In the genomic region with DNA sequence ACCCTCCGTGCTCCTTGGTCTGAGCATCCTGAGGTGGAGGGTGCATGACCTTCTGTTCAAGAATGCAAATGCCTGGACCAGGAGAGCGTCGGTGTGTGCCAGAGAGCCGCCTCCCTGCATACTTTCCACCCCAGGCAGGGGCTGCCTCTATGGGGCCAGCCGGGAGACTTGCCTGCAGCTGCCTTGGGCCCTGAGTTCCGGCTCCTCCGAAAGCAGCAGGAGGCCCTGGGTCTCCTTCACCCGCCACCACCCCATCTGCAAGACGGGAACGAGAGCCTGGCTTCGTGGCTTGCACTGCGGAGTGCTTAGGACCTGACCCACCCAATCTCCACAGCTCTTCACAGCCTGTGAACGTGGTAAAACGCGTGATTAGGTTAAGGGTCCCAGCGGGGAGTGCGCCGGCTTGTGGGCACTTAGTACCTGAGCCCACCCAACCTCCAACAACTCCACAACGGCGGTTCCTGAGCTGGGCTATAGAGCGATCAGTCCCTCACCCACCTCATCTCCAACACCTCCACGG, we compare ENCODE assay signal across 26 cellular contexts. TPM values are rescaled to one million over a fixed set of nuclear protein-coding genes. Genes with fewer than 3 reads are reported as not detected.
DNase-seq lines count a peak whose midpoint lies in the region; ATAC-seq, FAIRE-seq and TF ChIP-seq lines count a peak whose summit lies in the region.
"Had no signal": no experiment of that assay in that cellular context is flagged by ENCODE, and none has a peak within 500 bp of the region (broad histone marks: within the 10 kb centered on the region; RNA-seq: fewer than 3 reads in every experiment).

No MANE protein-coding gene starts in this region.

- TF ChIP-seq CTCF in natural killer cell (IDR thresholded peaks at IDR 0.05): no peak
- no peak for TF ChIP-seq CTCF in H1 (IDR thresholded peaks at IDR 0.05; ENCODE audit: control extremely low read depth in 1 of 3, insufficient read depth in 1 of 3, low read depth in 1 of 3, low read length in 3 of 3)
- TF ChIP-seq CTCF in brain microvascular endothelial cell (IDR thresholded peaks at IDR 0.05; ENCODE audit: low read depth, low read length, missing control alignments): no peak

- H3K18ac ChIP-seq in H1 (ENCODE audit: extremely low read depth, low read length): no peak overlapping the region
- peak overlapping the region; percentile 35 for H3K18ac ChIP-seq in neuronal stem cell (ENCODE audit: low read length)

- H3K4ac ChIP-seq in H1 (replicated peaks; ENCODE audit: insufficient read length, low read depth, low read length): no peak overlapping the region
- no peak overlapping the region for H3K4ac ChIP-seq in neuronal stem cell (ENCODE audit: low read length)

- H4K91ac ChIP-seq in H1 (replicated peaks; ENCODE audit: insufficient read length, low read length) (no peak overlapping the region), neuronal stem cell (ENCODE audit: low read depth, low read length, poor library complexity) (no peak overlapping the region)

- H2AK5ac ChIP-seq in H1 (ENCODE audit: low read depth, low read length) (no peak overlapping the region), neuronal stem cell (ENCODE audit: low read depth, low read length) (peak overlapping the region; percentile 8)

- 0 out of 2 replicates have a peak overlapping the region, but pooled peaks have one; percentile 9 for H2BK5ac ChIP-seq in H1 (ENCODE audit: low read depth, low read length)
- H2BK5ac ChIP-seq in neuronal stem cell (ENCODE audit: low read length): no peak overlapping the region

- H3K9ac ChIP-seq in H1 (replicated peaks in 1 of 4; ENCODE audit: extremely low read depth in 1 of 4, low read depth in 3 of 4, low read length in 3 of 4) (no peak overlapping the region), neuronal stem cell (ENCODE audit: low read depth, low read length, poor library complexity) (no peak overlapping the region)
- H3K9ac ChIP-seq: BLaER1 had no signal

- TF ChIP-seq POLR2A in H1 (IDR thresholded peaks at IDR 0.05; ENCODE audit: control extremely low read depth in 1 of 2, low read depth in 2 of 2, low read length in 2 of 2): no peak

- no peaks in the 10 kb centered on the region for H3K36me3 Mint-ChIP-seq in natural killer cell treated with Interleukin-12 subunit alpha and Interleukin-12 subunit beta and Interleukin-15 and Interleukin-18, amount 100 ng/mL, for 72 hours
- no peaks in the 10 kb centered on the region for H3K36me3 Mint-ChIP-seq in natural killer cell
- H3K36me3 Mint-ChIP-seq: CD14-positive monocyte; CD4-positive, alpha-beta memory T cell; CD4-positive, CD25-positive, alpha-beta regulatory T cell; CD8-positive, alpha-beta memory T cell had no signal

- no peak overlapping the region for H3K4me2 ChIP-seq in H1 (ENCODE audit: insufficient read depth in 1 of 2, low read depth in 2 of 2, low read length in 2 of 2)
- H3K4me2 ChIP-seq in neuronal stem cell (ENCODE audit: insufficient read depth, low read length, poor library complexity, severe bottlenecking): no peak overlapping the region

- H3K4me3 Mint-ChIP-seq in natural killer cell treated with Interleukin-12 subunit alpha and Interleukin-12 subunit beta and Interleukin-15 and Interleukin-18, amount 100 ng/mL, for 72 hours: no peak overlapping the region
- H3K4me3 Mint-ChIP-seq in natural killer cell: no peak overlapping the region

- no peaks in the 10 kb centered on the region for H3K27me3 Mint-ChIP-seq in natural killer cell treated with Interleukin-12 subunit alpha and Interleukin-12 subunit beta and Interleukin-15 and Interleukin-18, amount 100 ng/mL, for 72 hours
- H3K27me3 Mint-ChIP-seq in natural killer cell (ENCODE audit: low read depth in 2 of 2): peaks cover 5 to 14% of the 10 kb centered on the region in 2 donors

- H3K27me3 ChIP-seq in H1 (replicated peaks in 1 of 4; ENCODE audit: control insufficient read depth in 3 of 4, extremely low read depth in 1 of 4, insufficient read depth in 3 of 4, low read length in 3 of 4) (peaks cover 0 to 3% (median 0%) of the 10 kb centered on the region in 4 experiments; a peak in 1 of 7 replicates), neuronal stem cell (ENCODE audit: control insufficient read depth in 3 of 3, insufficient read depth in 3 of 3, low read depth in 1 of 3, low read length in 3 of 3) (peaks cover 0 to 51% (median 0%) of the 10 kb centered on the region in 3 experiments), brain microvascular endothelial cell (replicated peaks) (peaks cover 14% of the 10 kb centered on the region)
- H3K27me3 ChIP-seq: BLaER1 had no signal

- H3K9me3 Mint-ChIP-seq in natural killer cell treated with Interleukin-12 subunit alpha and Interleukin-12 subunit beta and Interleukin-15 and Interleukin-18, amount 100 ng/mL, for 72 hours: no peaks in the 10 kb centered on the region
- no peaks in the 10 kb centered on the region for H3K9me3 Mint-ChIP-seq in natural killer cell
- H3K9me3 Mint-ChIP-seq: CD4-positive, alpha-beta memory T cell; CD4-positive, CD25-positive, alpha-beta regulatory T cell; CD8-positive, alpha-beta memory T cell had no signal

- TF ChIP-seq EP300 in H1 (IDR thresholded peaks at IDR 0.05; ENCODE audit: borderline replicate concordance in 1 of 2, low read depth in 2 of 2, low read length in 2 of 2): no peak

- H3K4me1 ChIP-seq in H1 (replicated peaks in 1 of 4; ENCODE audit: control insufficient read depth in 3 of 4, insufficient read depth in 4 of 4, low read length in 3 of 4) (peaks cover 0 to 12% (median 6%) of the 10 kb centered on the region in 4 experiments; a peak in 5 of 7 replicates), neuronal stem cell (ENCODE audit: control insufficient read depth in 2 of 2, insufficient read depth in 1 of 2, low read depth in 1 of 2, low read length in 2 of 2) (peaks cover 4 to 14% of the 10 kb centered on the region in 2 donors)
- H3K4me1 ChIP-seq: BE2C had no signal

- H3K4me1 Mint-ChIP-seq in natural killer cell treated with Interleukin-12 subunit alpha and Interleukin-12 subunit beta and Interleukin-15 and Interleukin-18, amount 100 ng/mL, for 72 hours (ENCODE audit: low read depth in 2 of 2): peaks cover 0 to 8% of the 10 kb centered on the region in 2 donors
- peaks cover 11 to 14% of the 10 kb centered on the region in 2 donors for H3K4me1 Mint-ChIP-seq in natural killer cell

- no peak overlapping the region for H2BK20ac ChIP-seq in H1 (ENCODE audit: low read length)

- no peak overlapping the region for H3K27ac Mint-ChIP-seq in natural killer cell treated with Interleukin-12 subunit alpha and Interleukin-12 subunit beta and Interleukin-15 and Interleukin-18, amount 100 ng/mL, for 72 hours
- H3K27ac Mint-ChIP-seq in natural killer cell: no peak overlapping the region
- H3K27ac Mint-ChIP-seq: CD4-positive, alpha-beta memory T cell; CD4-positive, CD25-positive, alpha-beta regulatory T cell had no signal

- H3K14ac ChIP-seq in H1 (ENCODE audit: insufficient read length) (no peak overlapping the region), neuronal stem cell (ENCODE audit: low read length) (peak overlapping the region; percentile 25)

- WGBS in H1 (ENCODE audit: extremely low coverage in 1 of 2, insufficient coverage in 1 of 2, insufficient read length in 1 of 2, insufficient replicate concordance in 2 of 2, low coverage in 1 of 2, low lambda C conversion rate in 2 of 2, missing lambda C conversion rate in 1 of 2), 2 experiments: 88% methylated on average over 19 of the region's 22 CpGs; no CpG with 5 or more reads in 1 of the 2 experiments
- WGBS in neuronal stem cell (ENCODE audit: extremely low coverage in 2 of 2, insufficient read length in 2 of 2, insufficient replicate concordance in 1 of 2), 2 donors: no CpG with 5 or more reads among the region's 22 CpGs

- H2BK120ac ChIP-seq in H1 (replicated peaks; ENCODE audit: low read depth, low read length) (no peak overlapping the region), neuronal stem cell (ENCODE audit: low read depth, low read length) (no peak overlapping the region)

- H3K36me3 ChIP-seq in H1 (ENCODE audit: control insufficient read depth in 2 of 4, insufficient read depth in 4 of 4, low read length in 3 of 4) (no peaks in the 10 kb centered on the region), neuronal stem cell (replicated peaks in 1 of 2; ENCODE audit: control insufficient read depth in 2 of 2, insufficient read depth in 2 of 2, low read length in 2 of 2) (no peaks in the 10 kb centered on the region), brain microvascular endothelial cell (replicated peaks) (no peaks in the 10 kb centered on the region)
- H3K36me3 ChIP-seq: BE2C, BLaER1 had no signal

- H4K8ac ChIP-seq in H1 (ENCODE audit: extremely low read depth, insufficient read depth, low read length) (peak overlapping the region; percentile 51; the same call in 1 of the 2 replicates), neuronal stem cell (ENCODE audit: low read depth, low read length) (no peak overlapping the region)

- POLR2A ChIA-PET in H1 (lab: Charles Lee; ENCODE audit: partially characterized antibody): interaction anchor here (0.8 to 1.2 kb wide), 2 partner anchors 14 to 22 kb away, joined by 3 read pairs; no protein-coding TSS in a partner anchor

- no peak for TF ChIP-seq RAD21 in H1 (IDR thresholded peaks at IDR 0.05 in 1 of 2, conservative IDR thresholded peaks at IDR 0.05 in 1 of 2; ENCODE audit: low read depth in 2 of 2, low read length in 2 of 2)

- no peak overlapping the region for H3K56ac ChIP-seq in H1 (replicated peaks; ENCODE audit: insufficient read length, low read depth, low read length)

- H2AFZ ChIP-seq in H1 (ENCODE audit: low read length) (no peak overlapping the region), neuronal stem cell (ENCODE audit: low read length) (no peak overlapping the region)

- no peaks in the 10 kb centered on the region for H3K79me2 ChIP-seq in H1 (ENCODE audit: control insufficient read depth in 1 of 2, insufficient read depth in 2 of 2, low read length in 2 of 2)

- no peak overlapping the region for H3K27ac ChIP-seq in H1 (ENCODE audit: low read depth, low read length)
- H3K27ac ChIP-seq in neuronal stem cell (replicated peaks; ENCODE audit: low read length): no peak overlapping the region
- H3K27ac ChIP-seq in brain microvascular endothelial cell: no peak overlapping the region
- H3K27ac ChIP-seq: BLaER1 had no signal

- no peak overlapping the region for H4K5ac ChIP-seq in H1 (ENCODE audit: insufficient read length, low read depth, low read length)

- intact Hi-C loops in natural killer cell (cut with micrococcal nuclease): no loop called here

- ATAC-seq in natural killer cell treated with Interleukin-12 subunit alpha and Interleukin-12 subunit beta and Interleukin-15 and Interleukin-18, amount 100 ng/mL, for 72 hours: no peak
- no peak for ATAC-seq in natural killer cell

- in situ Hi-C loops in brain microvascular endothelial cell (cut with HindIII; ENCODE audit: low pct_ligation_motif_present, low sequenced_read_pairs): no loop called here

- FAIRE-seq in H1 (lab: Jason Lieb, UNC): no peak
- FAIRE-seq: A204.1, D721Med, G401.6, GM12891, GM19239 had no signal

- H3K79me1 ChIP-seq in H1 (ENCODE audit: low read depth, low read length): no peaks in the 10 kb centered on the region; the same call in 1 of the 2 replicates
- H3K79me1 ChIP-seq in neuronal stem cell (ENCODE audit: low read depth, low read length): no peaks in the 10 kb centered on the region

- CTCF ChIA-PET in H1 (lab: Charles Lee; ENCODE audit: partially characterized antibody): interaction anchor here (0.7 to 2.3 kb wide), 4 partner anchors 11 to 33 kb away, joined by 3 to 10 read pairs (median 4); no protein-coding TSS in a partner anchor

- DNase-seq in natural killer cell treated with Interleukin-12 subunit alpha and Interleukin-12 subunit beta and Interleukin-15 and Interleukin-18, amount 100 ng/mL, for 72 hours (ENCODE audit: low spot score): peak; percentile 53
- DNase-seq in natural killer cell (no peak), H1 (ENCODE audit: low read depth in 1 of 2, low spot score in 2 of 2) (no peak), neuronal stem cell (ENCODE audit: low spot score) (no peak), brain microvascular endothelial cell (no peak), COLO668 (lab: John Stamatoyannopoulos, UW; ENCODE audit: unreplicated experiment) (no peak)
- DNase-seq: 8988T; ACHN; BE2C; C1 segment of cervical spinal cord; Caco-2; Calu3; CD4-positive, alpha-beta memory T cell; CD4-positive, CD25-positive, alpha-beta regulatory T cell; CD8-positive, alpha-beta memory T cell; DMS79 treated with DMSO at 0.1 percent for 48 hours; GF-D8 had no signal

- H2BK12ac ChIP-seq in H1 (ENCODE audit: low read depth, low read length): no peak overlapping the region
- H2BK12ac ChIP-seq in neuronal stem cell (ENCODE audit: low read length): no peak overlapping the region

- H2BK15ac ChIP-seq in H1 (ENCODE audit: low read length): 0 out of 2 replicates have a peak overlapping the region, but pooled peaks have one; percentile 29
- peak overlapping the region; percentile 67 for H2BK15ac ChIP-seq in neuronal stem cell (ENCODE audit: low read length)

- H3K9me3 ChIP-seq in H1 (ENCODE audit: insufficient read depth in 2 of 2, low read depth in 1 of 2, low read length in 1 of 2) (no peaks in the 10 kb centered on the region), neuronal stem cell (replicated peaks in 1 of 2; ENCODE audit: control insufficient read depth in 2 of 2, insufficient read depth in 1 of 2, low read depth in 1 of 2, low read length in 2 of 2) (no peaks in the 10 kb centered on the region)
- H3K9me3 ChIP-seq: BE2C, BLaER1 had no signal

- peaks cover 0 to 1% of the 10 kb centered on the region in 2 experiments for H4K20me1 ChIP-seq in H1 (replicated peaks in 1 of 2; ENCODE audit: control insufficient read depth in 1 of 2, insufficient read depth in 2 of 2, low read length in 2 of 2)
- H4K20me1 ChIP-seq: BLaER1 had no signal

- no peaks in the 10 kb centered on the region for H3K23me2 ChIP-seq in H1 (ENCODE audit: low read depth, low read length)

- H3K23ac ChIP-seq in H1 (ENCODE audit: insufficient read length) (no peak overlapping the region), neuronal stem cell (ENCODE audit: low read depth, low read length, poor library complexity) (no peak overlapping the region)

- H3K4me3 ChIP-seq in H1 (ENCODE audit: extremely low read depth in 1 of 4, insufficient read depth in 2 of 4, low read depth in 3 of 4, low read length in 4 of 4): no peak overlapping the region
- H3K4me3 ChIP-seq in neuronal stem cell (ENCODE audit: low read length in 2 of 2): no peak overlapping the region
- no peak overlapping the region for H3K4me3 ChIP-seq in brain microvascular endothelial cell (ENCODE audit: low read depth, low read length)
- H3K4me3 ChIP-seq: BLaER1 had no signal

RNA-seq across cellular contexts. Expression of a gene that starts 16.4 kb away (rescaled TPM):
- total RNA-seq in natural killer cell treated with Interleukin-12 subunit alpha and Interleukin-12 subunit beta and Interleukin-15 and Interleukin-18, amount 100 ng/mL, for 72 hours: not detected
- total RNA-seq in natural killer cell: not detected
- total RNA-seq in H1 (2021; fragmentation: NEBNext Ultra II Directional; extraction: Animal tissue kit (Norgen Biotek cat#: 25700)): 0.38 and 0.47 TPM in 2 replicates
- 0.36 TPM in 1 of 2 replicates, not detected in the other for polyA plus RNA-seq in H1 (2011; rRNA removed)
- polyA plus RNA-seq in H1 (2011; cell fraction: cytosol; rRNA removed): 0.14 TPM
- 0.13 TPM for polyA plus RNA-seq in H1 (2011; cell fraction: nucleus; rRNA removed)
- not detected in 4 replicates for polyA plus RNA-seq in H1 (2012, experiment 1 of 2)
- polyA plus RNA-seq in H1 (2012, experiment 2 of 2): not detected
- polyA plus RNA-seq in H1 (2013, experiment 1 of 2): 0.04 TPM
- 0.09 TPM for polyA plus RNA-seq in H1 (2013, experiment 2 of 2)
- not detected in 2 replicates for polyA minus RNA-seq in H1 (2011; rRNA and poly(A)+ RNA removed)
- polyA minus RNA-seq in H1 (2011; cell fraction: cytosol; rRNA and poly(A)+ RNA removed): 1.0 TPM
- 0.80 TPM for polyA minus RNA-seq in H1 (2011; cell fraction: nucleus; rRNA and poly(A)+ RNA removed)
- not detected for polyA plus RNA-seq in neuronal stem cell (2013, experiment 1 of 2)
- not detected for polyA plus RNA-seq in neuronal stem cell (2013, experiment 2 of 2)
- total RNA-seq: A673; Calu3; CD4-positive, alpha-beta memory T cell; CD4-positive, CD25-positive, alpha-beta regulatory T cell; CD8-positive, alpha-beta memory T cell had no signal
- polyA plus RNA-seq: AG04450; CD14-positive monocyte; CD4-positive, alpha-beta memory T cell; CD4-positive, CD25-positive, alpha-beta regulatory T cell; CD8-positive, alpha-beta memory T cell had no signal

RNA-seq across cellular contexts. Expression of a gene that starts 37.9 kb away (rescaled TPM):
- 100 to 1,000 TPM in 1 of 2 donors, 10 to 100 TPM in 1; 34.9 to 100 TPM for total RNA-seq in natural killer cell treated with Interleukin-12 subunit alpha and Interleukin-12 subunit beta and Interleukin-15 and Interleukin-18, amount 100 ng/mL, for 72 hours
- 10 to 100 TPM; 22.3 to 24.0 (median 23.8) TPM for total RNA-seq in natural killer cell
- 31.1 and 35.2 TPM in 2 replicates for total RNA-seq in H1 (2021; fragmentation: NEBNext Ultra II Directional; extraction: Animal tissue kit (Norgen Biotek cat#: 25700))
- 23.5 and 39.6 TPM in 2 replicates for polyA plus RNA-seq in H1 (2011; rRNA removed)
- 26.0 TPM for polyA plus RNA-seq in H1 (2011; cell fraction: cytosol; rRNA removed)
- 178 TPM for polyA plus RNA-seq in H1 (2011; cell fraction: nucleus; rRNA removed)
- polyA plus RNA-seq in H1 (2012, experiment 1 of 2): 15.9 to 29.2 TPM (median 25.3 TPM) in 4 replicates
- polyA plus RNA-seq in H1 (2012, experiment 2 of 2): 17.4 TPM
- polyA plus RNA-seq in H1 (2013, experiment 1 of 2): 44.3 TPM
- 44.7 TPM for polyA plus RNA-seq in H1 (2013, experiment 2 of 2)
- 6.0 and 6.5 TPM in 2 replicates for polyA minus RNA-seq in H1 (2011; rRNA and poly(A)+ RNA removed)
- polyA minus RNA-seq in H1 (2011; cell fraction: cytosol; rRNA and poly(A)+ RNA removed): 10.4 TPM
- polyA minus RNA-seq in H1 (2011; cell fraction: nucleus; rRNA and poly(A)+ RNA removed): 14.7 TPM
- 1.6 TPM for polyA plus RNA-seq in neuronal stem cell (2013, experiment 1 of 2)
- polyA plus RNA-seq in neuronal stem cell (2013, experiment 2 of 2): 1.9 TPM

RNA-seq across cellular contexts. Expression of a gene that starts 52.4 kb away (rescaled TPM):
- 10 to 100 TPM; 34.9 to 35.5 TPM for total RNA-seq in natural killer cell treated with Interleukin-12 subunit alpha and Interleukin-12 subunit beta and Interleukin-15 and Interleukin-18, amount 100 ng/mL, for 72 hours
- 10 to 100 TPM; 45.1 to 60.1 (median 53.1) TPM for total RNA-seq in natural killer cell
- total RNA-seq in H1 (2021; fragmentation: NEBNext Ultra II Directional; extraction: Animal tissue kit (Norgen Biotek cat#: 25700)): 72.9 and 73.1 TPM in 2 replicates
- 39.7 and 40.7 TPM in 2 replicates for polyA plus RNA-seq in H1 (2011; rRNA removed)
- polyA plus RNA-seq in H1 (2011; cell fraction: cytosol; rRNA removed): 44.1 TPM
- polyA plus RNA-seq in H1 (2011; cell fraction: nucleus; rRNA removed): 33.3 TPM
- polyA plus RNA-seq in H1 (2012, experiment 1 of 2): 43.9 to 48.5 TPM (median 46.8 TPM) in 4 replicates
- 28.5 TPM for polyA plus RNA-seq in H1 (2012, experiment 2 of 2)
- polyA plus RNA-seq in H1 (2013, experiment 1 of 2): 46.0 TPM
- polyA plus RNA-seq in H1 (2013, experiment 2 of 2): 45.2 TPM
- 51.3 and 52.9 TPM in 2 replicates for polyA minus RNA-seq in H1 (2011; rRNA and poly(A)+ RNA removed)
- 29.9 TPM for polyA minus RNA-seq in H1 (2011; cell fraction: cytosol; rRNA and poly(A)+ RNA removed)
- polyA minus RNA-seq in H1 (2011; cell fraction: nucleus; rRNA and poly(A)+ RNA removed): 23.9 TPM
- 34.3 TPM for polyA plus RNA-seq in neuronal stem cell (2013, experiment 1 of 2)
- 35.7 TPM for polyA plus RNA-seq in neuronal stem cell (2013, experiment 2 of 2)
